In genomic region chr21:42632771-42633690, GRCh38 we compare ENCODE assay signal across 28 cellular contexts.
"Had no signal": no experiment of that assay in that cellular context is flagged by ENCODE, and none has a peak within 500 bp of the region (broad histone marks: within the 10 kb centered on the region; RNA-seq: fewer than 3 reads in every experiment).

No MANE protein-coding gene starts in this region.

- H3K27ac Mint-ChIP-seq: activated B cell treated with CpG ODN at 0.5 μM for 24 hours; activated CD4-positive, alpha-beta T cell treated with anti-CD3 and anti-CD28 coated beads for 36 hours; activated naive CD8-positive, alpha-beta T cell treated with anti-CD3 and anti-CD28 coated beads, Interleukin-2, amount 50 U/mL, for 24 hours; activated T-cell treated with anti-CD3 and anti-CD28 coated beads, Interleukin-2, amount 50 U/mL, for 24 hours; activated T-helper 2 cell treated with anti-CD3 and anti-CD28 coated beads, Interferon-gamma antibody, Interleukin-2, Interleukin-4, amounts not matched to agents 10 μg/mL and 5 μg/mL and 100 μg/mL, durations not matched to agents 14 hours and 24 hours and 36 hours; mesothelial cell of epicardium; nephron; stimulated activated effector memory CD8-positive, alpha-beta T cell treated with anti-CD3 and anti-CD28 coated beads, Interleukin-12 subunit alpha, Interleukin-12 subunit beta, amount 100 ng/mL, for 72 hours; stimulated activated naive CD8-positive, alpha-beta T cell treated with anti-CD3 and anti-CD28 coated beads, Interleukin-15, amount 100 ng/mL, for 72 hours had no signal

- H3K27ac ChIP-seq: body of pancreas, cardiac muscle cell, heart right ventricle, pancreas, skin epidermis, tibial nerve, vagina had no signal

- DNase-seq: activated B cell treated with CpG ODN at 0.5 μM for 24 hours; activated CD4-positive, alpha-beta T cell treated with anti-CD3 and anti-CD28 coated beads for 36 hours; activated CD4-positive, alpha-beta T cell treated with anti-CD3 and anti-CD28 coated beads, Interleukin-2, amount 50 U/mL, for 4 hours; activated CD8-positive, alpha-beta memory T cell treated with anti-CD3 and anti-CD28 coated beads for 24 hours; activated CD8-positive, alpha-beta memory T cell treated with anti-CD3 and anti-CD28 coated beads, Interleukin-2, amount 50 U/mL, for 4 hours; activated naive CD4-positive, alpha-beta T cell treated with anti-CD3 and anti-CD28 coated beads, Interleukin-2, amount 50 U/mL, for 16 hours; activated naive CD8-positive, alpha-beta T cell treated with anti-CD3 and anti-CD28 coated beads, Interleukin-2, amount 50 U/mL, for 24 hours; activated T-cell treated with anti-CD3 and anti-CD28 coated beads, Interleukin-2, amount 50 U/mL, for 24 hours; body of pancreas; effector CD4-positive, alpha-beta T cell; erythroblast; foreskin fibroblast; heart right ventricle; right cardiac atrium; stimulated activated CD4-positive, alpha-beta T cell treated with anti-CD3 and anti-CD28 coated beads, Interleukin-2, amount 100 ng/mL, for 24 hours; stimulated activated naive CD8-positive, alpha-beta T cell treated with anti-CD3 and anti-CD28 coated beads, Interleukin-15, amount 100 ng/mL, for 72 hours; T-helper 9 cell had no signal

- H3K4me1 ChIP-seq: pancreas had no signal

- H3K27me3 ChIP-seq: body of pancreas, pancreas, vagina had no signal

- H3K9me3 Mint-ChIP-seq: activated B cell treated with CpG ODN at 0.5 μM for 24 hours; activated naive CD8-positive, alpha-beta T cell treated with anti-CD3 and anti-CD28 coated beads, Interleukin-2, amount 50 U/mL, for 24 hours; activated T-cell treated with anti-CD3 and anti-CD28 coated beads, Interleukin-2, amount 50 U/mL, for 24 hours; activated T-helper 2 cell treated with anti-CD3 and anti-CD28 coated beads, Interferon-gamma antibody, Interleukin-2, Interleukin-4, amounts not matched to agents 10 μg/mL and 5 μg/mL and 100 μg/mL, durations not matched to agents 14 hours and 24 hours and 36 hours; mesothelial cell of epicardium; nephron; stimulated activated effector memory CD8-positive, alpha-beta T cell treated with anti-CD3 and anti-CD28 coated beads, Interleukin-12 subunit alpha, Interleukin-12 subunit beta, amount 100 ng/mL, for 72 hours; stimulated activated naive CD8-positive, alpha-beta T cell treated with anti-CD3 and anti-CD28 coated beads, Interleukin-15, amount 100 ng/mL, for 72 hours had no signal

- H3K36me3 ChIP-seq: cardiac muscle cell, heart right ventricle, pancreas, tibial nerve, vagina had no signal

- FAIRE-seq: keratinocyte, pancreas had no signal

- H3K4me1 Mint-ChIP-seq: activated B cell treated with CpG ODN at 0.5 μM for 24 hours; mesothelial cell of epicardium; stimulated activated effector memory CD8-positive, alpha-beta T cell treated with anti-CD3 and anti-CD28 coated beads, Interleukin-12 subunit alpha, Interleukin-12 subunit beta, amount 100 ng/mL, for 72 hours; stimulated activated naive CD8-positive, alpha-beta T cell treated with anti-CD3 and anti-CD28 coated beads, Interleukin-15, amount 100 ng/mL, for 72 hours had no signal

- ATAC-seq: activated CD4-positive, alpha-beta T cell treated with anti-CD3 and anti-CD28 coated beads for 36 hours; activated naive CD8-positive, alpha-beta T cell treated with anti-CD3 and anti-CD28 coated beads, Interleukin-2, amount 50 U/mL, for 24 hours; body of pancreas; pancreas; stimulated activated effector memory CD8-positive, alpha-beta T cell treated with anti-CD3 and anti-CD28 coated beads, Interleukin-12 subunit alpha, Interleukin-12 subunit beta, amount 100 ng/mL, for 72 hours; stimulated activated naive CD8-positive, alpha-beta T cell treated with anti-CD3 and anti-CD28 coated beads, Interleukin-15, amount 100 ng/mL, for 72 hours had no signal

- H3K4me3 ChIP-seq: body of pancreas, cardiac muscle cell, heart right ventricle, lung, pancreas, skin epidermis, tibial nerve, vagina had no signal

- H3K27me3 Mint-ChIP-seq: activated B cell treated with CpG ODN at 0.5 μM for 24 hours; activated CD4-positive, alpha-beta T cell treated with anti-CD3 and anti-CD28 coated beads for 36 hours; activated naive CD8-positive, alpha-beta T cell treated with anti-CD3 and anti-CD28 coated beads, Interleukin-2, amount 50 U/mL, for 24 hours; activated T-cell treated with anti-CD3 and anti-CD28 coated beads, Interleukin-2, amount 50 U/mL, for 24 hours; stimulated activated naive CD8-positive, alpha-beta T cell treated with anti-CD3 and anti-CD28 coated beads, Interleukin-15, amount 100 ng/mL, for 72 hours had no signal

- H3K36me3 Mint-ChIP-seq: mesothelial cell of epicardium; stimulated activated effector memory CD8-positive, alpha-beta T cell treated with anti-CD3 and anti-CD28 coated beads, Interleukin-12 subunit alpha, Interleukin-12 subunit beta, amount 100 ng/mL, for 72 hours had no signal

- H3K4me3 Mint-ChIP-seq: activated B cell treated with CpG ODN at 0.5 μM for 24 hours; activated CD4-positive, alpha-beta T cell treated with anti-CD3 and anti-CD28 coated beads for 36 hours; activated naive CD8-positive, alpha-beta T cell treated with anti-CD3 and anti-CD28 coated beads, Interleukin-2, amount 50 U/mL, for 24 hours; activated T-cell treated with anti-CD3 and anti-CD28 coated beads, Interleukin-2, amount 50 U/mL, for 24 hours; mesothelial cell of epicardium; nephron; stimulated activated effector memory CD8-positive, alpha-beta T cell treated with anti-CD3 and anti-CD28 coated beads, Interleukin-12 subunit alpha, Interleukin-12 subunit beta, amount 100 ng/mL, for 72 hours; stimulated activated naive CD8-positive, alpha-beta T cell treated with anti-CD3 and anti-CD28 coated beads, Interleukin-15, amount 100 ng/mL, for 72 hours had no signal

- H3K9me3 ChIP-seq: body of pancreas, heart right ventricle, pancreas, tibial nerve, vagina had no signal
